In genomic region chr5:111997308-111998159, GRCh38 we compare ENCODE assay signal across 9 cellular contexts.
DNase-seq lines count a peak whose midpoint lies in the region; ATAC-seq and TF ChIP-seq lines count a peak whose summit lies in the region.
"Had no signal": no experiment of that assay in that cellular context is flagged by ENCODE, and none has a peak within 500 bp of the region (broad histone marks: within the 10 kb centered on the region; RNA-seq: fewer than 3 reads in every experiment).

No MANE protein-coding gene starts in this region.

- peak; percentile 98 for DNase-seq in HFF-Myc (ENCODE audit: extremely low read depth, low read depth)
- DNase-seq in RWPE2 (ENCODE audit: low spot score) = peak; percentile 80
- peak; percentile 100 for DNase-seq in fibroblast of mammary gland (ENCODE audit: low read depth)
- DNase-seq in smooth muscle cell of the brain vasculature (ENCODE audit: low read depth, low spot score) = peak; percentile 47
- no peak for DNase-seq in RPMI8226
- no peak for DNase-seq in activated effector memory CD4-positive, alpha-beta T cell treated with Interleukin-2 at 50 U/mL for 16 hours
- DNase-seq: NCI-H774 had no signal

- H3K27ac ChIP-seq in RWPE2 (ENCODE audit: poor library complexity, severe bottlenecking) = peak overlapping the region; percentile 61

- H3K4me3 ChIP-seq in HFF-Myc (replicated peaks; ENCODE audit: low read depth, low read length) (no peak overlapping the region), RWPE2 (ENCODE audit: severe bottlenecking) (no peak overlapping the region), fibroblast of mammary gland (ENCODE audit: control insufficient read depth, low read depth, low read length) (no peak overlapping the region)

- H3K4me1 ChIP-seq in RWPE2 (ENCODE audit: insufficient read depth, poor library complexity, severe bottlenecking) = peaks cover 31% of the 10 kb centered on the region

- no peak for TF ChIP-seq CTCF in HFF-Myc (IDR thresholded peaks at IDR 0.05; ENCODE audit: low read depth, low read length, missing control alignments)
- TF ChIP-seq CTCF in RWPE2 (IDR thresholded peaks at IDR 0.05; ENCODE audit: poor library complexity, severe bottlenecking) = no peak
- no peak for TF ChIP-seq CTCF in fibroblast of mammary gland (conservative IDR thresholded peaks at IDR 0.05; ENCODE audit: control insufficient read depth, insufficient read depth, low read depth, low read length)

- ATAC-seq in RWPE2 (ENCODE audit: low read depth) (peak; percentile 98), HG02678 (IDR thresholded peaks at IDR 0.05; ENCODE audit: unreplicated experiment) (no peak)
- ATAC-seq: sciatic nerve had no signal

- H3K27me3 ChIP-seq in RWPE2 (ENCODE audit: insufficient read depth, poor library complexity, severe bottlenecking) = no peaks in the 10 kb centered on the region

- no peaks in the 10 kb centered on the region for H3K36me3 ChIP-seq in RWPE2 (ENCODE audit: low read depth)

- H3K9me3 ChIP-seq in RWPE2 (ENCODE audit: severe bottlenecking) = no peaks in the 10 kb centered on the region

Comparison
In these comparisons a context has a peak if more than half of its experiments do, and no peak if none do; other contexts are left out.
1. DNase-seq: peak in HFF-Myc (single experiment), RWPE2 (single experiment), fibroblast of mammary gland (single experiment) and smooth muscle cell of the brain vasculature (single experiment); none in RPMI8226 (single experiment) and activated effector memory CD4-positive, alpha-beta T cell treated with Interleukin-2 at 50 U/mL for 16 hours (single experiment).